1 cellular context compared by ENCODE assay signal in the genomic region with DNA sequence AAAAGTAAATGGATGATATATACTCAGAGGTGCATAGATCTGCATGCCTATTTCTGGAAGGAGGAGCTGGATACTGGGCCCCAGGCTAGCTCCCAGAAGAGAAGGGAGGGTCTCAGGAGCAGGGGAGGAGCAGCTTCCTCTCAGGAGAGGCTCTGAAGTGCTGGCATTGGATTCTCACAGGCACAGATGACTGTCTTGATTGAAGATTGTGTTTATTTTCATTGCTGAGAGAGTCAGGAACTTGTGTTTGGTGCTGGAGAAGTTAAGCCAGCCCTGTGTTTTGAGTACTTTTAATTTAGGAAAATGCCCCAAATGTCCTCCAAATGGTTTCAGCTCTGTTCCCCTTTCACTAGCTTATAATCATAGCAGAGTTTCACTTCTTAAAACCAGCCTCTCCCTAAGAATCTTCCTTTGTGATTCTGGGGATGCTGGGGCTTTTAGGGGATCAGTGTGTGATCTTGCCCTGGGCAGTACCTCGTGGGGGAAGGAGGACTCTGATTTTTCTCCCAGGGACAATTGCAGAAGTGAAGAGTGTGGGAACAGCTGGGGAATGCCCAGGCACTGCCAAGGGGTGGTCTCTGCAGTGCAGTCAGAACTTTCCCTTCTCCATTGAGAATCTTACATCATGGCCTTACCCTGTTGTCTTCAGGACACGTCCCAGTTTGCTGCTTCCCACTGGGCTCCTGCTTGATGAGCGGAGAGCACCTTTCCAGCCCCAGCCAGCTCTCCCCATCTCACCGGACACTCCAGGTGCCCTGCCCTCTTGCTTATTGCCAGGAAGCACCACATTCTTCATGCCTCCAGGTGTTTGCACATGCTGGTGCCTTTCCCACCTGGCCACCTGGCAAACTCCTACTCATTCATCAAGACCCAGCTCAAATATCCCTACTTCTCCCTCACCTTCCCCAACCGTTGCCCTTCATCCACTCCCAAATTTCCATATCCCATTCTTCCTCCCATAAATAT.
TF ChIP-seq lines count a peak whose summit lies in the region.

No MANE protein-coding gene starts in this region.

TF ChIP-seq in SK-N-SH treated with all-trans-retinoic acid at 6 μM for 48 hours, 23 proteins besides CTCF, POLR2A, EP300 and RAD21 (continued from another document):
- TF ChIP-seq, protein P1, sequence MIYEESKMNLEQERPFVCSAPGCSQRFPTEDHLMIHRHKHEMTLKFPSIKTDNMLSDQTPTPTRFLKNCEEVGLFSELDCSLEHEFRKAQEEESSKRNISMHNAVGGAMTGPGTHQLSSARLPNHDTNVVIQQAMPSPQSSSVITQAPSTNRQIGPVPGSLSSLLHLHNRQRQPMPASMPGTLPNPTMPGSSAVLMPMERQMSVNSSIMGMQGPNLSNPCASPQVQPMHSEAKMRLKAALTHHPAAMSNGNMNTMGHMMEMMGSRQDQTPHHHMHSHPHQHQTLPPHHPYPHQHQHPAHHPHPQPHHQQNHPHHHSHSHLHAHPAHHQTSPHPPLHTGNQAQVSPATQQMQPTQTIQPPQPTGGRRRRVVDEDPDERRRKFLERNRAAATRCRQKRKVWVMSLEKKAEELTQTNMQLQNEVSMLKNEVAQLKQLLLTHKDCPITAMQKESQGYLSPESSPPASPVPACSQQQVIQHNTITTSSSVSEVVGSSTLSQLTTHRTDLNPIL (CRISPR knock-in tag; IDR thresholded peaks at IDR 0.05; ENCODE audit: low read depth), result no peak
- TF ChIP-seq ZFP3 (CRISPR knock-in tag; IDR thresholded peaks at IDR 0.05) (peak; percentile 90), OSR1 (CRISPR knock-in tag; IDR thresholded peaks at IDR 0.05) (no peak), ARNTL (CRISPR knock-in tag; IDR thresholded peaks at IDR 0.05; ENCODE audit: borderline replicate concordance, low read depth) (no peak), BACH2 (CRISPR knock-in tag; IDR thresholded peaks at IDR 0.05; ENCODE audit: borderline replicate concordance) (no peak)
- TF ChIP-seq, protein P2, sequence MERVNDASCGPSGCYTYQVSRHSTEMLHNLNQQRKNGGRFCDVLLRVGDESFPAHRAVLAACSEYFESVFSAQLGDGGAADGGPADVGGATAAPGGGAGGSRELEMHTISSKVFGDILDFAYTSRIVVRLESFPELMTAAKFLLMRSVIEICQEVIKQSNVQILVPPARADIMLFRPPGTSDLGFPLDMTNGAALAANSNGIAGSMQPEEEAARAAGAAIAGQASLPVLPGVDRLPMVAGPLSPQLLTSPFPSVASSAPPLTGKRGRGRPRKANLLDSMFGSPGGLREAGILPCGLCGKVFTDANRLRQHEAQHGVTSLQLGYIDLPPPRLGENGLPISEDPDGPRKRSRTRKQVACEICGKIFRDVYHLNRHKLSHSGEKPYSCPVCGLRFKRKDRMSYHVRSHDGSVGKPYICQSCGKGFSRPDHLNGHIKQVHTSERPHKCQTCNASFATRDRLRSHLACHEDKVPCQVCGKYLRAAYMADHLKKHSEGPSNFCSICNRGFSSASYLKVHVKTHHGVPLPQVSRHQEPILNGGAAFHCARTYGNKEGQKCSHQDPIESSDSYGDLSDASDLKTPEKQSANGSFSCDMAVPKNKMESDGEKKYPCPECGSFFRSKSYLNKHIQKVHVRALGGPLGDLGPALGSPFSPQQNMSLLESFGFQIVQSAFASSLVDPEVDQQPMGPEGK (CRISPR knock-in tag; IDR thresholded peaks at IDR 0.05; ENCODE audit: borderline replicate concordance), result no peak
